In genomic region chr17:47161988-47162622, GRCh38 we compare ENCODE assay signal across 15 cellular contexts. TPM values are rescaled to one million over a fixed set of nuclear protein-coding genes. Genes with fewer than 3 reads are reported as not detected.
DNase-seq lines count a peak whose midpoint lies in the region; ATAC-seq and TF ChIP-seq lines count a peak whose summit lies in the region.
"Had no signal": no experiment of that assay in that cellular context is flagged by ENCODE, and none has a peak within 500 bp of the region (broad histone marks: within the 10 kb centered on the region; RNA-seq: fewer than 3 reads in every experiment).

No MANE protein-coding gene starts in this region.

- DNase-seq in activated T-cell treated with anti-CD3 and anti-CD28 coated beads, Interleukin-2, amount 50 U/mL, for 24 hours: no peak
- no peak for DNase-seq in activated T-cell treated with anti-CD3 and anti-CD28 coated beads, Interleukin-2, amount 50 U/mL, for 48 hours
- DNase-seq in GM06990 (ENCODE audit: extremely low read depth, insufficient read length) (no peak), foreskin keratinocyte (no peak)
- DNase-seq in naive thymus-derived CD8-positive, alpha-beta T cell: no peak
- DNase-seq: ACHN; DMS 273 treated with DMSO at 0.1 percent for 48 hours; dorsolateral prefrontal cortex; hippocampal formation; stimulated activated naive CD8-positive, alpha-beta T cell treated with anti-CD3 and anti-CD28 coated beads, Interleukin-15, amount 100 ng/mL, for 72 hours had no signal

- TF ChIP-seq CTCF in GM06990 (IDR thresholded peaks at IDR 0.05; ENCODE audit: insufficient read depth, low read length, poor library complexity, severe bottlenecking) (no peak), foreskin keratinocyte (conservative IDR thresholded peaks at IDR 0.05) (no peak)

- H3K27me3 Mint-ChIP-seq in activated T-cell treated with anti-CD3 and anti-CD28 coated beads, Interleukin-2, amount 50 U/mL, for 24 hours: no peaks in the 10 kb centered on the region
- H3K27me3 Mint-ChIP-seq in activated naive CD8-positive, alpha-beta T cell: no peaks in the 10 kb centered on the region
- H3K27me3 Mint-ChIP-seq in naive thymus-derived CD8-positive, alpha-beta T cell: no peaks in the 10 kb centered on the region
- H3K27me3 Mint-ChIP-seq: stimulated activated naive CD8-positive, alpha-beta T cell treated with anti-CD3 and anti-CD28 coated beads, Interleukin-15, amount 100 ng/mL, for 72 hours had no signal

- 0 out of 2 replicates have a peak overlapping the region, but pooled peaks have one; percentile 10 for H3K4me3 ChIP-seq in GM06990 (replicated peaks; ENCODE audit: low read depth, low read length)
- H3K4me3 ChIP-seq: dorsolateral prefrontal cortex had no signal

- peak overlapping the region; percentile 32 for H3K27ac Mint-ChIP-seq in activated T-cell treated with anti-CD3 and anti-CD28 coated beads, Interleukin-2, amount 50 U/mL, for 24 hours
- H3K27ac Mint-ChIP-seq in activated naive CD8-positive, alpha-beta T cell: peak overlapping the region; percentile 61
- H3K27ac Mint-ChIP-seq in naive thymus-derived CD8-positive, alpha-beta T cell: peak overlapping the region in 9 of 10 donors; percentile 2 to 73 (median 29)
- H3K27ac Mint-ChIP-seq: stimulated activated naive CD8-positive, alpha-beta T cell treated with anti-CD3 and anti-CD28 coated beads, Interleukin-15, amount 100 ng/mL, for 72 hours had no signal

- peaks cover 22% of the 10 kb centered on the region for H3K4me1 Mint-ChIP-seq in activated T-cell treated with anti-CD3 and anti-CD28 coated beads, Interleukin-2, amount 50 U/mL, for 24 hours (ENCODE audit: low read depth)
- H3K4me1 Mint-ChIP-seq in activated naive CD8-positive, alpha-beta T cell (ENCODE audit: low read depth): peaks cover 19% of the 10 kb centered on the region
- peaks cover 5 to 26% (median 12%) of the 10 kb centered on the region in 4 donors for H3K4me1 Mint-ChIP-seq in naive thymus-derived CD8-positive, alpha-beta T cell

- H3K4me1 ChIP-seq in foreskin keratinocyte: no peaks in the 10 kb centered on the region

- peaks cover 87% of the 10 kb centered on the region for H3K36me3 Mint-ChIP-seq in activated T-cell treated with anti-CD3 and anti-CD28 coated beads, Interleukin-2, amount 50 U/mL, for 24 hours (ENCODE audit: low read depth)
- peaks cover 4% of the 10 kb centered on the region for H3K36me3 Mint-ChIP-seq in activated naive CD8-positive, alpha-beta T cell
- peaks cover 0 to 81% (median 8%) of the 10 kb centered on the region in 3 donors for H3K36me3 Mint-ChIP-seq in naive thymus-derived CD8-positive, alpha-beta T cell

- H3K27me3 ChIP-seq in GM06990 (replicated peaks; ENCODE audit: control insufficient read depth, insufficient read depth, low read length): no peaks in the 10 kb centered on the region
- no peaks in the 10 kb centered on the region for H3K27me3 ChIP-seq in foreskin keratinocyte
- H3K27me3 ChIP-seq: dorsolateral prefrontal cortex had no signal

- ATAC-seq in naive thymus-derived CD8-positive, alpha-beta T cell: no peak
- ATAC-seq in HG03196 (IDR thresholded peaks at IDR 0.05; ENCODE audit: unreplicated experiment) (no peak), GM18505 (IDR thresholded peaks at IDR 0.05; ENCODE audit: unreplicated experiment) (no peak), foreskin keratinocyte (no peak)
- ATAC-seq: activated CD4-positive, CD25-positive, alpha-beta regulatory T cell treated with anti-CD3 and anti-CD28 coated beads, Interleukin-2, amount 50 U/mL, for 24 hours; stimulated activated naive CD8-positive, alpha-beta T cell treated with anti-CD3 and anti-CD28 coated beads, Interleukin-15, amount 100 ng/mL, for 72 hours had no signal

- H3K36me3 ChIP-seq in GM06990 (ENCODE audit: control insufficient read depth, insufficient read depth, low read length): peaks cover 4% of the 10 kb centered on the region

- no peaks in the 10 kb centered on the region for H3K9me3 Mint-ChIP-seq in activated T-cell treated with anti-CD3 and anti-CD28 coated beads, Interleukin-2, amount 50 U/mL, for 24 hours
- H3K9me3 Mint-ChIP-seq in activated naive CD8-positive, alpha-beta T cell (ENCODE audit: low read depth): no peaks in the 10 kb centered on the region
- no peaks in the 10 kb centered on the region for H3K9me3 Mint-ChIP-seq in naive thymus-derived CD8-positive, alpha-beta T cell
- H3K9me3 Mint-ChIP-seq: stimulated activated naive CD8-positive, alpha-beta T cell treated with anti-CD3 and anti-CD28 coated beads, Interleukin-15, amount 100 ng/mL, for 72 hours had no signal

- no peak overlapping the region for H3K4me3 Mint-ChIP-seq in activated T-cell treated with anti-CD3 and anti-CD28 coated beads, Interleukin-2, amount 50 U/mL, for 24 hours
- peak overlapping the region; percentile 9 for H3K4me3 Mint-ChIP-seq in activated naive CD8-positive, alpha-beta T cell
- H3K4me3 Mint-ChIP-seq in naive thymus-derived CD8-positive, alpha-beta T cell: peak overlapping the region in 6 of 10 donors; percentile 13 to 57 (median 34)
- H3K4me3 Mint-ChIP-seq: stimulated activated naive CD8-positive, alpha-beta T cell treated with anti-CD3 and anti-CD28 coated beads, Interleukin-15, amount 100 ng/mL, for 72 hours had no signal

- POLR2A ChIA-PET in naive thymus-derived CD8-positive, alpha-beta T cell (lab: Charles Lee): no interaction called here

- no peak for TF ChIP-seq POLR2A in GM18505 (IDR thresholded peaks at IDR 0.05; ENCODE audit: borderline replicate concordance, extremely low read depth, insufficient read depth, insufficient read length)

- H3K27ac ChIP-seq in foreskin keratinocyte: no peak overlapping the region

RNA-seq across cellular contexts. Expression of gene CDC27, which starts 27.0 kb away (rescaled TPM):
- total RNA-seq in naive thymus-derived CD8-positive, alpha-beta T cell: 10 to 100 TPM; 62.2 to 70.7 TPM
- 10 to 100 TPM; 55.8 to 77.0 (median 71.5) TPM for polyA plus RNA-seq in naive thymus-derived CD8-positive, alpha-beta T cell
- total RNA-seq in foreskin keratinocyte: 85.7 and 86.5 TPM in 2 replicates
- polyA plus RNA-seq in foreskin keratinocyte: 30.0 and 33.6 TPM in 2 replicates

RNA-seq across cellular contexts. Expression of gene MYL4, which starts 47.0 kb away (rescaled TPM):
- total RNA-seq in naive thymus-derived CD8-positive, alpha-beta T cell: not detected
- polyA plus RNA-seq in naive thymus-derived CD8-positive, alpha-beta T cell: not detected
- not detected in 2 replicates for total RNA-seq in foreskin keratinocyte
- polyA plus RNA-seq in foreskin keratinocyte: not detected in 2 replicates
- total RNA-seq: RPMI7951 had no signal
